ENCODE assay signal across 9 cellular contexts in genomic region chr6:116111552-116112528, GRCh38. TPM values are rescaled to one million over a fixed set of nuclear protein-coding genes. Genes with fewer than 3 reads are reported as not detected.
DNase-seq lines count a peak whose midpoint lies in the region; ATAC-seq and TF ChIP-seq lines count a peak whose summit lies in the region.
"Had no signal": no experiment of that assay in that cellular context is flagged by ENCODE, and none has a peak within 500 bp of the region (broad histone marks: within the 10 kb centered on the region; RNA-seq: fewer than 3 reads in every experiment).

No MANE protein-coding gene starts in this region.

- no peak for TF ChIP-seq EP300 in Ishikawa (IDR thresholded peaks at IDR 0.05; ENCODE audit: borderline replicate concordance)

- H3K4me1 Mint-ChIP-seq in activated naive CD4-positive, alpha-beta T cell treated with anti-CD3 and anti-CD28 coated beads for 36 hours (ENCODE audit: low read depth), result peaks cover 9% of the 10 kb centered on the region
- H3K4me1 Mint-ChIP-seq in WTC11, result peaks cover 23% of the 10 kb centered on the region

- H3K9me3 Mint-ChIP-seq in activated naive CD4-positive, alpha-beta T cell treated with anti-CD3 and anti-CD28 coated beads for 36 hours, result no peaks in the 10 kb centered on the region
- no peaks in the 10 kb centered on the region for H3K9me3 Mint-ChIP-seq in WTC11
- H3K9me3 Mint-ChIP-seq: central memory CD8-positive, alpha-beta T cell had no signal

- no peak overlapping the region for H3K4me3 Mint-ChIP-seq in activated naive CD4-positive, alpha-beta T cell treated with anti-CD3 and anti-CD28 coated beads for 36 hours
- H3K4me3 Mint-ChIP-seq in WTC11, result no peak overlapping the region
- H3K4me3 Mint-ChIP-seq: central memory CD8-positive, alpha-beta T cell had no signal

- peaks cover 50% of the 10 kb centered on the region for H3K36me3 Mint-ChIP-seq in activated naive CD4-positive, alpha-beta T cell treated with anti-CD3 and anti-CD28 coated beads for 36 hours (ENCODE audit: low read depth)
- peaks cover 53% of the 10 kb centered on the region for H3K36me3 Mint-ChIP-seq in WTC11

- intact Hi-C loops in activated naive CD4-positive, alpha-beta T cell treated with anti-CD3 and anti-CD28 coated beads for 36 hours (cut with micrococcal nuclease), result no loop called here
- intact Hi-C loops in spleen (cut with DNase I; ENCODE audit: low total_unique reads), result no loop called here

- CTCF ChIA-PET in activated naive CD4-positive, alpha-beta T cell treated with anti-CD3 and anti-CD28 coated beads for 36 hours (lab: Charles Lee), result interaction anchor here (0.6 to 3.2 kb wide), 11 partner anchors 7 to 1818 kb away, joined by 3 to 19 read pairs (median 3); partner anchors contain the start of gene NT5DC1
- CTCF ChIA-PET in WTC11 (lab: Charles Lee), result interaction anchor here (0.6 to 2.1 kb wide), 22 partner anchors 8 to 215 kb away, joined by 3 to 18 read pairs (median 4); partner anchors contain the start of genes COL10A1 and NT5DC1

- peak; percentile 61 for DNase-seq in activated naive CD4-positive, alpha-beta T cell treated with anti-CD3 and anti-CD28 coated beads for 36 hours
- DNase-seq in activated naive CD4-positive, alpha-beta T cell treated with anti-CD3 and anti-CD28 coated beads, Interleukin-2, amount 50 U/mL, for 16 hours, result no peak
- DNase-seq in WTC11 (ENCODE audit: low spot score) (peak; percentile 66), kidney epithelial cell (ENCODE audit: low read depth) (no peak), omental fat pad (ENCODE audit: low spot score) (no peak), spleen (no peak)

- no peaks in the 10 kb centered on the region for H3K27me3 ChIP-seq in kidney epithelial cell (ENCODE audit: control insufficient read depth, insufficient read depth, low read length)
- no peaks in the 10 kb centered on the region for H3K27me3 ChIP-seq in spleen (replicated peaks in 1 of 7)

- H3K36me3 ChIP-seq in kidney epithelial cell (ENCODE audit: control insufficient read depth, insufficient read depth, low read length) (peaks cover 2% of the 10 kb centered on the region), spleen (peaks cover 0 to 99% (median 57%) of the 10 kb centered on the region in 6 donors)

- peaks cover 0 to 15% (median 2%) of the 10 kb centered on the region in 6 donors for H3K4me1 ChIP-seq in spleen

- TF ChIP-seq CTCF in WTC11 (IDR thresholded peaks at IDR 0.05), result peak; percentile 41
- TF ChIP-seq CTCF in kidney epithelial cell (IDR thresholded peaks at IDR 0.05; ENCODE audit: insufficient read depth, low read length, poor library complexity, severe bottlenecking), result peak; percentile 71
- no peak for TF ChIP-seq CTCF in omental fat pad (IDR thresholded peaks at IDR 0.05)
- peak in 5 of 11 experiments; percentile 30 to 47 (median 36) for TF ChIP-seq CTCF in spleen (IDR thresholded peaks at IDR 0.05 in 8 of 11, conservative IDR thresholded peaks at IDR 0.05 in 3 of 11)

- no peaks in the 10 kb centered on the region for H3K27me3 Mint-ChIP-seq in activated naive CD4-positive, alpha-beta T cell treated with anti-CD3 and anti-CD28 coated beads for 36 hours (ENCODE audit: low read depth)
- H3K27me3 Mint-ChIP-seq in WTC11 (ENCODE audit: low read depth), result no peaks in the 10 kb centered on the region
- H3K27me3 Mint-ChIP-seq: central memory CD8-positive, alpha-beta T cell had no signal

- no peak overlapping the region for H3K27ac Mint-ChIP-seq in activated naive CD4-positive, alpha-beta T cell treated with anti-CD3 and anti-CD28 coated beads for 36 hours
- no peak overlapping the region for H3K27ac Mint-ChIP-seq in WTC11

- no peak overlapping the region for H3K27ac ChIP-seq in spleen

- WGBS in spleen, 5 donors, result 75 to 95% (median 79%) methylated on average over 5 of the region's 5 CpGs

- H3K4me3 ChIP-seq in kidney epithelial cell (ENCODE audit: low read depth, low read length) (no peak overlapping the region), spleen (no peak overlapping the region)

- peak; percentile 37 for TF ChIP-seq RAD21 in Ishikawa (IDR thresholded peaks at IDR 0.05; ENCODE audit: low read depth)

- TF ChIP-seq POLR2A in spleen (IDR thresholded peaks at IDR 0.05), result no peak

- POLR2A ChIA-PET in WTC11 (lab: Charles Lee), result interaction anchor here (1.1 kb wide), 1 partner anchor 11 kb away, joined by 3 read pairs; the partner anchor contains the start of gene NT5DC1

- peak; percentile 55 for ATAC-seq in GM21526 (IDR thresholded peaks at IDR 0.05; ENCODE audit: low FRiP score, unreplicated experiment)
- peak; percentile 90 for ATAC-seq in WTC11
- ATAC-seq in omental fat pad (ENCODE audit: low FRiP score), result no peak

- no peaks in the 10 kb centered on the region for H3K9me3 ChIP-seq in spleen

TF ChIP-seq in Ishikawa, 13 proteins besides CTCF, POLR2A, EP300 and RAD21 (continues in another document):
- TF ChIP-seq USF1 (IDR thresholded peaks at IDR 0.05), result no peak

TF ChIP-seq in WTC11, 78 proteins besides CTCF, POLR2A, EP300 and RAD21 (continues in another document):
- TF ChIP-seq ZBTB43 (CRISPR knock-in tag; IDR thresholded peaks at IDR 0.05) (no peak), E2F4 (CRISPR knock-in tag; IDR thresholded peaks at IDR 0.05; ENCODE audit: borderline replicate concordance, low read depth) (no peak), TP53 (CRISPR knock-in tag; IDR thresholded peaks at IDR 0.05) (no peak), TEAD1 (CRISPR knock-in tag; IDR thresholded peaks at IDR 0.05) (no peak), IRF2 (CRISPR knock-in tag; IDR thresholded peaks at IDR 0.05; ENCODE audit: borderline replicate concordance, low read depth) (no peak), NR3C1 (CRISPR knock-in tag; conservative IDR thresholded peaks at IDR 0.05; ENCODE audit: low read depth) (no peak), MYBL2 (CRISPR knock-in tag; IDR thresholded peaks at IDR 0.05) (no peak), NFYB (CRISPR knock-in tag; conservative IDR thresholded peaks at IDR 0.05; ENCODE audit: low read depth) (no peak), ZNF263 (CRISPR knock-in tag; IDR thresholded peaks at IDR 0.05; ENCODE audit: low read depth) (no peak), CREB1 (CRISPR knock-in tag; IDR thresholded peaks at IDR 0.05) (no peak), NR1H2 (CRISPR knock-in tag; IDR thresholded peaks at IDR 0.05) (no peak), ETV6 (CRISPR knock-in tag; IDR thresholded peaks at IDR 0.05) (no peak), ELF4 (CRISPR knock-in tag; IDR thresholded peaks at IDR 0.05; ENCODE audit: low read depth) (no peak), ZNF416 (CRISPR knock-in tag; IDR thresholded peaks at IDR 0.05) (no peak), RELA (CRISPR knock-in tag; IDR thresholded peaks at IDR 0.05; ENCODE audit: borderline replicate concordance) (no peak), USF2 (CRISPR knock-in tag; IDR thresholded peaks at IDR 0.05) (no peak), ESRRA (CRISPR knock-in tag; IDR thresholded peaks at IDR 0.05; ENCODE audit: borderline replicate concordance) (no peak)

RNA-seq across cellular contexts. Expression of gene NT5DC1, which starts 11.2 kb away (rescaled TPM):
- total RNA-seq in activated naive CD4-positive, alpha-beta T cell treated with anti-CD3 and anti-CD28 coated beads for 36 hours, result 10 to 100 TPM; 59.7 to 62.6 TPM
- total RNA-seq in WTC11 (2021) (67.1 to 70.1 TPM (median 67.9 TPM) in 3 replicates), kidney epithelial cell (7.3 and 19.3 TPM in 2 replicates), omental fat pad (1 to 10 TPM; 6.1 to 8.7 (median 8.2) TPM), spleen (10 to 100 TPM; 11.3 to 47.5 (median 37.1) TPM)
- 1 to 10 TPM; 7.4 to 9.1 (median 7.5) TPM for polyA plus RNA-seq in spleen

RNA-seq across cellular contexts. Expression of gene COL10A1, which starts 14.1 kb away (rescaled TPM):
- total RNA-seq in activated naive CD4-positive, alpha-beta T cell treated with anti-CD3 and anti-CD28 coated beads for 36 hours, result not detected
- 0.07 to 0.32 TPM in 2 of 3 replicates, not detected in the other for total RNA-seq in WTC11 (2021)
- total RNA-seq in kidney epithelial cell, result not detected in 2 replicates
- not detected for total RNA-seq in omental fat pad
- 1 to 10 TPM in 5 of 7 donors, under 1 TPM in 1, not detected in 1; 0.77 to 3.4 (median 1.4) TPM for total RNA-seq in spleen
- polyA plus RNA-seq in spleen, result under 1 TPM; 0.02 to 0.83 (median 0.04) TPM

RNA-seq across cellular contexts. Expression of gene FRK, which starts 51.1 kb away (rescaled TPM):
- not detected for total RNA-seq in activated naive CD4-positive, alpha-beta T cell treated with anti-CD3 and anti-CD28 coated beads for 36 hours
- 0.13 to 0.18 TPM (median 0.16 TPM) in 3 replicates for total RNA-seq in WTC11 (2021)
- total RNA-seq in kidney epithelial cell, result 2.9 and 3.1 TPM in 2 replicates
- total RNA-seq in omental fat pad, result 1 to 10 TPM in 3 of 4 donors, under 1 TPM in 1; 0.24 to 1.9 (median 1.5) TPM
- 1 to 10 TPM in 4 of 7 donors, under 1 TPM in 3; 0.54 to 2.8 (median 1.1) TPM for total RNA-seq in spleen
- polyA plus RNA-seq in spleen, result under 1 TPM; 0.20 to 0.26 (median 0.20) TPM

Comparison
In these comparisons a context has a peak if more than half of its experiments do, and no peak if none do; other contexts are left out.
1. DNase-seq: peak in activated naive CD4-positive, alpha-beta T cell treated with anti-CD3 and anti-CD28 coated beads for 36 hours (single experiment) and WTC11 (single experiment); none in activated naive CD4-positive, alpha-beta T cell treated with anti-CD3 and anti-CD28 coated beads, Interleukin-2, amount 50 U/mL, for 16 hours (single experiment), kidney epithelial cell (single experiment), omental fat pad (single experiment) and spleen (single experiment).
2. CTCF ChIP-seq: peak in WTC11 (single experiment) and kidney epithelial cell (single experiment); none in omental fat pad (0 of 3).